ENCODE assay signal across 1 cellular context in the genomic region with DNA sequence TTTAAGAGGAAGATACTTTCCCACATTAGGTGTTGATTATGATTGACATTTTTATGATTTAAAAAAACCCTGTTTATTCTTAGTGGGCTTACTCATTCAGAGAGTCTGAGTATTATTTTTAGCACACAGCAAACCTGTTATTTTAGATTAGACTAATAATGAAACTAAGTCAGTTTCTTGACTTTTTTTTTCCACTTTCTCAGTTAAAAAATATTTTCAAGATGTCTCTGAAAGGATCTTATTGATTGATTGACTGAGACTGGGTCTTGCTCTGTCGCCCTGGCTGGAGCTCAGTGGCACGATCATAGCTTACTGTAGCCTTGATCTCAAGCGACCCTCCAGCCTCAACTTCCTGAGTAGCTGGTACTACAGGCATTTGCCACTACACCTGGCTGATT.
TF ChIP-seq lines count a peak whose summit lies in the region.

No MANE protein-coding gene starts in this region.

TF ChIP-seq in GM12878, 131 proteins besides CTCF, POLR2A, EP300 and RAD21 (continued from another document and continues in another):
- TF ChIP-seq CHD1 (IDR thresholded peaks at IDR 0.05; ENCODE audit: low read depth, low read length), result no peak
- TF ChIP-seq SIN3A (IDR thresholded peaks at IDR 0.05; ENCODE audit: low read depth, low read length), result no peak
- TF ChIP-seq, protein P1, sequence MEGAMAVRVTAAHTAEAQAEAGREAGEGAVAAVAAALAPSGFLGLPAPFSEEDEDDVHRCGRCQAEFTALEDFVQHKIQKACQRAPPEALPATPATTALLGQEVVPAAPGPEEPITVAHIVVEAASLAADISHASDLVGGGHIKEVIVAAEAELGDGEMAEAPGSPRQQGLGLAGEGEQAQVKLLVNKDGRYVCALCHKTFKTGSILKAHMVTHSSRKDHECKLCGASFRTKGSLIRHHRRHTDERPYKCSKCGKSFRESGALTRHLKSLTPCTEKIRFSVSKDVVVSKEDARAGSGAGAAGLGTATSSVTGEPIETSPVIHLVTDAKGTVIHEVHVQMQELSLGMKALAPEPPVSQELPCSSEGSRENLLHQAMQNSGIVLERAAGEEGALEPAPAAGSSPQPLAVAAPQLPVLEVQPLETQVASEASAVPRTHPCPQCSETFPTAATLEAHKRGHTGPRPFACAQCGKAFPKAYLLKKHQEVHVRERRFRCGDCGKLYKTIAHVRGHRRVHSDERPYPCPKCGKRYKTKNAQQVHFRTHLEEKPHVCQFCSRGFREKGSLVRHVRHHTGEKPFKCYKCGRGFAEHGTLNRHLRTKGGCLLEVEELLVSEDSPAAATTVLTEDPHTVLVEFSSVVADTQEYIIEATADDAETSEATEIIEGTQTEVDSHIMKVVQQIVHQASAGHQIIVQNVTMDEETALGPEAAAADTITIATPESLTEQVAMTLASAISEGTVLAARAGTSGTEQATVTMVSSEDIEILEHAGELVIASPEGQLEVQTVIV (IDR thresholded peaks at IDR 0.05; ENCODE audit: borderline replicate concordance, partially characterized antibody), result no peak
- TF ChIP-seq YY1 (IDR thresholded peaks at IDR 0.05; ENCODE audit: low read depth, low read length), result no peak
- TF ChIP-seq MXI1 (IDR thresholded peaks at IDR 0.05; ENCODE audit: low read depth, low read length), result peak; percentile 58; the same call in 1 of the 2 replicates
- peak; percentile 83; the same call in 1 of the 2 replicates for TF ChIP-seq NBN (IDR thresholded peaks at IDR 0.05)
- TF ChIP-seq TBL1XR1 (IDR thresholded peaks at IDR 0.05; ENCODE audit: low read depth, low read length), result peak; percentile 100
- TF ChIP-seq, protein P2, sequence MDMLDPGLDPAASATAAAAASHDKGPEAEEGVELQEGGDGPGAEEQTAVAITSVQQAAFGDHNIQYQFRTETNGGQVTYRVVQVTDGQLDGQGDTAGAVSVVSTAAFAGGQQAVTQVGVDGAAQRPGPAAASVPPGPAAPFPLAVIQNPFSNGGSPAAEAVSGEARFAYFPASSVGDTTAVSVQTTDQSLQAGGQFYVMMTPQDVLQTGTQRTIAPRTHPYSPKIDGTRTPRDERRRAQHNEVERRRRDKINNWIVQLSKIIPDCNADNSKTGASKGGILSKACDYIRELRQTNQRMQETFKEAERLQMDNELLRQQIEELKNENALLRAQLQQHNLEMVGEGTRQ (IDR thresholded peaks at IDR 0.05; ENCODE audit: borderline replicate concordance, low read depth, low read length), result no peak
- TF ChIP-seq CREB1 (IDR thresholded peaks at IDR 0.05; ENCODE audit: low read depth), result peak; percentile 64; the same call in 1 of the 2 replicates
- TF ChIP-seq, protein P3, sequence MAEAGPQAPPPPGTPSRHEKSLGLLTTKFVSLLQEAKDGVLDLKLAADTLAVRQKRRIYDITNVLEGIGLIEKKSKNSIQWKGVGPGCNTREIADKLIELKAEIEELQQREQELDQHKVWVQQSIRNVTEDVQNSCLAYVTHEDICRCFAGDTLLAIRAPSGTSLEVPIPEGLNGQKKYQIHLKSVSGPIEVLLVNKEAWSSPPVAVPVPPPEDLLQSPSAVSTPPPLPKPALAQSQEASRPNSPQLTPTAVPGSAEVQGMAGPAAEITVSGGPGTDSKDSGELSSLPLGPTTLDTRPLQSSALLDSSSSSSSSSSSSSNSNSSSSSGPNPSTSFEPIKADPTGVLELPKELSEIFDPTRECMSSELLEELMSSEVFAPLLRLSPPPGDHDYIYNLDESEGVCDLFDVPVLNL (IDR thresholded peaks at IDR 0.05; ENCODE audit: low read depth, low read length), result no peak
- TF ChIP-seq, protein P4, sequence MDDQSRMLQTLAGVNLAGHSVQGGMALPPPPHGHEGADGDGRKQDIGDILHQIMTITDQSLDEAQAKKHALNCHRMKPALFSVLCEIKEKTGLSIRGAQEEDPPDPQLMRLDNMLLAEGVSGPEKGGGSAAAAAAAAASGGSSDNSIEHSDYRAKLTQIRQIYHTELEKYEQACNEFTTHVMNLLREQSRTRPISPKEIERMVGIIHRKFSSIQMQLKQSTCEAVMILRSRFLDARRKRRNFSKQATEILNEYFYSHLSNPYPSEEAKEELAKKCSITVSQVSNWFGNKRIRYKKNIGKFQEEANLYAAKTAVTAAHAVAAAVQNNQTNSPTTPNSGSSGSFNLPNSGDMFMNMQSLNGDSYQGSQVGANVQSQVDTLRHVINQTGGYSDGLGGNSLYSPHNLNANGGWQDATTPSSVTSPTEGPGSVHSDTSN (IDR thresholded peaks at IDR 0.05; ENCODE audit: insufficient replicate concordance, low read depth, low read length), result peak; percentile 74
- TF ChIP-seq, protein P5, sequence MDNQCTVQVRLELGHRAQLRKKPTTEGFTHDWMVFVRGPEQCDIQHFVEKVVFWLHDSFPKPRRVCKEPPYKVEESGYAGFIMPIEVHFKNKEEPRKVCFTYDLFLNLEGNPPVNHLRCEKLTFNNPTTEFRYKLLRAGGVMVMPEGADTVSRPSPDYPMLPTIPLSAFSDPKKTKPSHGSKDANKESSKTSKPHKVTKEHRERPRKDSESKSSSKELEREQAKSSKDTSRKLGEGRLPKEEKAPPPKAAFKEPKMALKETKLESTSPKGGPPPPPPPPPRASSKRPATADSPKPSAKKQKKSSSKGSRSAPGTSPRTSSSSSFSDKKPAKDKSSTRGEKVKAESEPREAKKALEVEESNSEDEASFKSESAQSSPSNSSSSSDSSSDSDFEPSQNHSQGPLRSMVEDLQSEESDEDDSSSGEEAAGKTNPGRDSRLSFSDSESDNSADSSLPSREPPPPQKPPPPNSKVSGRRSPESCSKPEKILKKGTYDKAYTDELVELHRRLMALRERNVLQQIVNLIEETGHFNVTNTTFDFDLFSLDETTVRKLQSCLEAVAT (IDR thresholded peaks at IDR 0.05), result 0 out of 2 replicates have a peak, but pooled peaks have one; percentile 59
- TF ChIP-seq, protein P6, sequence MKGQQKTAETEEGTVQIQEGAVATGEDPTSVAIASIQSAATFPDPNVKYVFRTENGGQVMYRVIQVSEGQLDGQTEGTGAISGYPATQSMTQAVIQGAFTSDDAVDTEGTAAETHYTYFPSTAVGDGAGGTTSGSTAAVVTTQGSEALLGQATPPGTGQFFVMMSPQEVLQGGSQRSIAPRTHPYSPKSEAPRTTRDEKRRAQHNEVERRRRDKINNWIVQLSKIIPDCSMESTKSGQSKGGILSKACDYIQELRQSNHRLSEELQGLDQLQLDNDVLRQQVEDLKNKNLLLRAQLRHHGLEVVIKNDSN (IDR thresholded peaks at IDR 0.05; ENCODE audit: borderline replicate concordance, extremely low read length, insufficient read depth, low read depth, low read length), result no peak
- TF ChIP-seq, protein P7, sequence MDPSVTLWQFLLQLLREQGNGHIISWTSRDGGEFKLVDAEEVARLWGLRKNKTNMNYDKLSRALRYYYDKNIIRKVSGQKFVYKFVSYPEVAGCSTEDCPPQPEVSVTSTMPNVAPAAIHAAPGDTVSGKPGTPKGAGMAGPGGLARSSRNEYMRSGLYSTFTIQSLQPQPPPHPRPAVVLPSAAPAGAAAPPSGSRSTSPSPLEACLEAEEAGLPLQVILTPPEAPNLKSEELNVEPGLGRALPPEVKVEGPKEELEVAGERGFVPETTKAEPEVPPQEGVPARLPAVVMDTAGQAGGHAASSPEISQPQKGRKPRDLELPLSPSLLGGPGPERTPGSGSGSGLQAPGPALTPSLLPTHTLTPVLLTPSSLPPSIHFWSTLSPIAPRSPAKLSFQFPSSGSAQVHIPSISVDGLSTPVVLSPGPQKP (IDR thresholded peaks at IDR 0.05; ENCODE audit: low read depth, low read length), result no peak
- TF ChIP-seq TCF12 (IDR thresholded peaks at IDR 0.05; ENCODE audit: low read depth, low read length), result no peak
- peak; percentile 87 for TF ChIP-seq ZNF24 (IDR thresholded peaks at IDR 0.05)
- TF ChIP-seq, protein P8, sequence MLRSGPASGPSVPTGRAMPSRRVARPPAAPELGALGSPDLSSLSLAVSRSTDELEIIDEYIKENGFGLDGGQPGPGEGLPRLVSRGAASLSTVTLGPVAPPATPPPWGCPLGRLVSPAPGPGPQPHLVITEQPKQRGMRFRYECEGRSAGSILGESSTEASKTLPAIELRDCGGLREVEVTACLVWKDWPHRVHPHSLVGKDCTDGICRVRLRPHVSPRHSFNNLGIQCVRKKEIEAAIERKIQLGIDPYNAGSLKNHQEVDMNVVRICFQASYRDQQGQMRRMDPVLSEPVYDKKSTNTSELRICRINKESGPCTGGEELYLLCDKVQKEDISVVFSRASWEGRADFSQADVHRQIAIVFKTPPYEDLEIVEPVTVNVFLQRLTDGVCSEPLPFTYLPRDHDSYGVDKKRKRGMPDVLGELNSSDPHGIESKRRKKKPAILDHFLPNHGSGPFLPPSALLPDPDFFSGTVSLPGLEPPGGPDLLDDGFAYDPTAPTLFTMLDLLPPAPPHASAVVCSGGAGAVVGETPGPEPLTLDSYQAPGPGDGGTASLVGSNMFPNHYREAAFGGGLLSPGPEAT (IDR thresholded peaks at IDR 0.05; ENCODE audit: low read depth), result peak; percentile 94
- TF ChIP-seq, protein P9, sequence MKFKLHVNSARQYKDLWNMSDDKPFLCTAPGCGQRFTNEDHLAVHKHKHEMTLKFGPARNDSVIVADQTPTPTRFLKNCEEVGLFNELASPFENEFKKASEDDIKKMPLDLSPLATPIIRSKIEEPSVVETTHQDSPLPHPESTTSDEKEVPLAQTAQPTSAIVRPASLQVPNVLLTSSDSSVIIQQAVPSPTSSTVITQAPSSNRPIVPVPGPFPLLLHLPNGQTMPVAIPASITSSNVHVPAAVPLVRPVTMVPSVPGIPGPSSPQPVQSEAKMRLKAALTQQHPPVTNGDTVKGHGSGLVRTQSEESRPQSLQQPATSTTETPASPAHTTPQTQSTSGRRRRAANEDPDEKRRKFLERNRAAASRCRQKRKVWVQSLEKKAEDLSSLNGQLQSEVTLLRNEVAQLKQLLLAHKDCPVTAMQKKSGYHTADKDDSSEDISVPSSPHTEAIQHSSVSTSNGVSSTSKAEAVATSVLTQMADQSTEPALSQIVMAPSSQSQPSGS (IDR thresholded peaks at IDR 0.05; ENCODE audit: low read length), result peak; percentile 99
- TF ChIP-seq ZNF622 (IDR thresholded peaks at IDR 0.05), result no peak
- TF ChIP-seq SIX5 (IDR thresholded peaks at IDR 0.05; ENCODE audit: low read depth, low read length, severe bottlenecking), result no peak
- TF ChIP-seq, protein P10, sequence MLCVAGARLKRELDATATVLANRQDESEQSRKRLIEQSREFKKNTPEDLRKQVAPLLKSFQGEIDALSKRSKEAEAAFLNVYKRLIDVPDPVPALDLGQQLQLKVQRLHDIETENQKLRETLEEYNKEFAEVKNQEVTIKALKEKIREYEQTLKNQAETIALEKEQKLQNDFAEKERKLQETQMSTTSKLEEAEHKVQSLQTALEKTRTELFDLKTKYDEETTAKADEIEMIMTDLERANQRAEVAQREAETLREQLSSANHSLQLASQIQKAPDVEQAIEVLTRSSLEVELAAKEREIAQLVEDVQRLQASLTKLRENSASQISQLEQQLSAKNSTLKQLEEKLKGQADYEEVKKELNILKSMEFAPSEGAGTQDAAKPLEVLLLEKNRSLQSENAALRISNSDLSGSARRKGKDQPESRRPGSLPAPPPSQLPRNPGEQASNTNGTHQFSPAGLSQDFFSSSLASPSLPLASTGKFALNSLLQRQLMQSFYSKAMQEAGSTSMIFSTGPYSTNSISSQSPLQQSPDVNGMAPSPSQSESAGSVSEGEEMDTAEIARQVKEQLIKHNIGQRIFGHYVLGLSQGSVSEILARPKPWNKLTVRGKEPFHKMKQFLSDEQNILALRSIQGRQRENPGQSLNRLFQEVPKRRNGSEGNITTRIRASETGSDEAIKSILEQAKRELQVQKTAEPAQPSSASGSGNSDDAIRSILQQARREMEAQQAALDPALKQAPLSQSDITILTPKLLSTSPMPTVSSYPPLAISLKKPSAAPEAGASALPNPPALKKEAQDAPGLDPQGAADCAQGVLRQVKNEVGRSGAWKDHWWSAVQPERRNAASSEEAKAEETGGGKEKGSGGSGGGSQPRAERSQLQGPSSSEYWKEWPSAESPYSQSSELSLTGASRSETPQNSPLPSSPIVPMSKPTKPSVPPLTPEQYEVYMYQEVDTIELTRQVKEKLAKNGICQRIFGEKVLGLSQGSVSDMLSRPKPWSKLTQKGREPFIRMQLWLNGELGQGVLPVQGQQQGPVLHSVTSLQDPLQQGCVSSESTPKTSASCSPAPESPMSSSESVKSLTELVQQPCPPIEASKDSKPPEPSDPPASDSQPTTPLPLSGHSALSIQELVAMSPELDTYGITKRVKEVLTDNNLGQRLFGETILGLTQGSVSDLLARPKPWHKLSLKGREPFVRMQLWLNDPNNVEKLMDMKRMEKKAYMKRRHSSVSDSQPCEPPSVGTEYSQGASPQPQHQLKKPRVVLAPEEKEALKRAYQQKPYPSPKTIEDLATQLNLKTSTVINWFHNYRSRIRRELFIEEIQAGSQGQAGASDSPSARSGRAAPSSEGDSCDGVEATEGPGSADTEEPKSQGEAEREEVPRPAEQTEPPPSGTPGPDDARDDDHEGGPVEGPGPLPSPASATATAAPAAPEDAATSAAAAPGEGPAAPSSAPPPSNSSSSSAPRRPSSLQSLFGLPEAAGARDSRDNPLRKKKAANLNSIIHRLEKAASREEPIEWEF (IDR thresholded peaks at IDR 0.05; ENCODE audit: insufficient replicate concordance, low read depth, low read length), result peak; percentile 86
- TF ChIP-seq CBFB (IDR thresholded peaks at IDR 0.05; ENCODE audit: low read depth), result peak; percentile 33; the same call in 1 of the 2 replicates
- peak; percentile 36; the same call in 1 of the 2 replicates for TF ChIP-seq PAX5 (IDR thresholded peaks at IDR 0.05; ENCODE audit: borderline replicate concordance, low read depth, low read length)
- no peak for TF ChIP-seq SP1 (IDR thresholded peaks at IDR 0.05; ENCODE audit: low read depth, low read length)
- TF ChIP-seq, protein P11, sequence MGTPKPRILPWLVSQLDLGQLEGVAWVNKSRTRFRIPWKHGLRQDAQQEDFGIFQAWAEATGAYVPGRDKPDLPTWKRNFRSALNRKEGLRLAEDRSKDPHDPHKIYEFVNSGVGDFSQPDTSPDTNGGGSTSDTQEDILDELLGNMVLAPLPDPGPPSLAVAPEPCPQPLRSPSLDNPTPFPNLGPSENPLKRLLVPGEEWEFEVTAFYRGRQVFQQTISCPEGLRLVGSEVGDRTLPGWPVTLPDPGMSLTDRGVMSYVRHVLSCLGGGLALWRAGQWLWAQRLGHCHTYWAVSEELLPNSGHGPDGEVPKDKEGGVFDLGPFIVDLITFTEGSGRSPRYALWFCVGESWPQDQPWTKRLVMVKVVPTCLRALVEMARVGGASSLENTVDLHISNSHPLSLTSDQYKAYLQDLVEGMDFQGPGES (IDR thresholded peaks at IDR 0.05), result no peak
- TF ChIP-seq RELA (IDR thresholded peaks at IDR 0.05; ENCODE audit: borderline replicate concordance, partially characterized antibody), result peak; percentile 77
- peak; percentile 99 for TF ChIP-seq MTA2 (IDR thresholded peaks at IDR 0.05; ENCODE audit: low read depth)
- TF ChIP-seq BRCA1 (IDR thresholded peaks at IDR 0.05; ENCODE audit: low read depth, low read length), result no peak
- TF ChIP-seq BMI1 (IDR thresholded peaks at IDR 0.05; ENCODE audit: borderline replicate concordance), result peak; percentile 92
